31 cellular contexts compared by ENCODE assay signal in genomic region chr18:35572644-35573043, GRCh38. TPM values are rescaled to one million over a fixed set of nuclear protein-coding genes. Genes with fewer than 3 reads are reported as not detected.
DNase-seq lines count a peak whose midpoint lies in the region; ATAC-seq, FAIRE-seq and TF ChIP-seq lines count a peak whose summit lies in the region.
"Had no signal": no experiment of that assay in that cellular context is flagged by ENCODE, and none has a peak within 500 bp of the region (broad histone marks: within the 10 kb centered on the region; RNA-seq: fewer than 3 reads in every experiment).

No MANE protein-coding gene starts in this region.

- POLR2A ChIA-PET in CD8-positive, alpha-beta memory T cell (lab: Charles Lee): no interaction called here

- H3K36me3 Mint-ChIP-seq in activated T-cell treated with anti-CD3 and anti-CD28 coated beads, Interleukin-2, amount 50 U/mL, for 72 hours (ENCODE audit: insufficient read depth in 2 of 2): peaks cover 8 to 10% of the 10 kb centered on the region in 2 donors
- no peaks in the 10 kb centered on the region for H3K36me3 Mint-ChIP-seq in CD8-positive, alpha-beta memory T cell
- H3K36me3 Mint-ChIP-seq: activated naive CD8-positive, alpha-beta T cell; CD8-positive, alpha-beta T cell; immature natural killer cell had no signal

- FAIRE-seq in bronchial epithelial cell (lab: Jason Lieb, UNC): no peak
- FAIRE-seq: colon, HepG2 had no signal

- peaks cover 12% of the 10 kb centered on the region for H3K27me3 Mint-ChIP-seq in activated T-cell treated with anti-CD3 and anti-CD28 coated beads, Interleukin-2, amount 50 U/mL, for 72 hours (ENCODE audit: low read depth)
- peaks cover 2 to 15% of the 10 kb centered on the region in 2 donors for H3K27me3 Mint-ChIP-seq in CD8-positive, alpha-beta memory T cell
- H3K27me3 Mint-ChIP-seq: activated CD4-positive, alpha-beta T cell treated with anti-CD3 and anti-CD28 coated beads, Interleukin-2, amount 10 ng/mL, durations not matched to agents 7 days and 5 days; activated naive CD8-positive, alpha-beta T cell; stimulated activated naive B cell treated with anti-CD40 and anti-IgM and Interleukin-4, amounts not matched to agents 10 μg/mL and 1 μg/mL and 100 μg/mL, for 72 hours had no signal

- H3K27me3 ChIP-seq in bronchial epithelial cell (ENCODE audit: control insufficient read depth, insufficient read depth, low read length) (no peaks in the 10 kb centered on the region), right atrium auricular region (no peaks in the 10 kb centered on the region)
- no peaks in the 10 kb centered on the region for H3K27me3 ChIP-seq in CD8-positive, alpha-beta memory T cell (ENCODE audit: insufficient read depth, low read length, poor library complexity, severe bottlenecking)
- H3K27me3 ChIP-seq: testis had no signal

- no peaks in the 10 kb centered on the region for H3K4me1 ChIP-seq in right atrium auricular region
- H3K4me1 ChIP-seq in CD8-positive, alpha-beta memory T cell (ENCODE audit: insufficient read depth, low read length): no peaks in the 10 kb centered on the region
- H3K4me1 ChIP-seq: testis had no signal

- H3K36me3 ChIP-seq in bronchial epithelial cell (ENCODE audit: control insufficient read depth, insufficient read depth, low read length): no peaks in the 10 kb centered on the region
- H3K36me3 ChIP-seq in right atrium auricular region: no peaks in the 10 kb centered on the region
- H3K36me3 ChIP-seq in CD8-positive, alpha-beta memory T cell (ENCODE audit: insufficient read depth, low read length): no peaks in the 10 kb centered on the region

- no peak overlapping the region for H3K4me3 Mint-ChIP-seq in activated T-cell treated with anti-CD3 and anti-CD28 coated beads, Interleukin-2, amount 50 U/mL, for 72 hours
- H3K4me3 Mint-ChIP-seq in CD8-positive, alpha-beta memory T cell: no peak overlapping the region
- H3K4me3 Mint-ChIP-seq: activated CD4-positive, alpha-beta T cell treated with anti-CD3 and anti-CD28 coated beads, Interleukin-2, amount 10 ng/mL, durations not matched to agents 7 days and 5 days; activated naive CD8-positive, alpha-beta T cell; CD8-positive, alpha-beta T cell; immature natural killer cell; neural crest cell; stimulated activated naive B cell treated with anti-CD40 and anti-IgM and Interleukin-4, amounts not matched to agents 10 μg/mL and 1 μg/mL and 100 μg/mL, for 72 hours; T-helper 2 cell treated with Interferon-gamma antibody and Interleukin-4, amounts not matched to agents 5 μg/mL and 100 μg/mL, for 36 hours had no signal

- ATAC-seq in activated T-cell treated with anti-CD3 and anti-CD28 coated beads, Interleukin-2, amount 50 U/mL, for 72 hours (replicated peaks in 1 of 2): no peak
- ATAC-seq: HepG2; mucosa of descending colon; stimulated activated naive B cell treated with anti-CD40 and anti-IgM and Interleukin-4, amounts not matched to agents 10 μg/mL and 1 μg/mL and 100 μg/mL, for 72 hours had no signal

- peak overlapping the region; percentile 14 to 44 for H3K27ac ChIP-seq in right atrium auricular region
- H3K27ac ChIP-seq in CD8-positive, alpha-beta memory T cell (ENCODE audit: low read depth, low read length): no peak overlapping the region
- H3K27ac ChIP-seq: 22Rv1, skin epidermis, testis, VCaP had no signal

- TF ChIP-seq CTCF in bronchial epithelial cell (IDR thresholded peaks at IDR 0.05; ENCODE audit: insufficient read depth, low read length, severe bottlenecking) (no peak), right atrium auricular region (IDR thresholded peaks at IDR 0.05) (no peak)

- DNase-seq in activated T-cell treated with anti-CD3 and anti-CD28 coated beads, Interleukin-2, amount 50 U/mL, for 72 hours: no peak
- no peak for DNase-seq in activated T-cell treated with anti-CD3 and anti-CD28 coated beads, Interleukin-2, amount 50 U/mL, for 1 hour
- DNase-seq in bronchial epithelial cell (ENCODE audit: low read depth): peak; percentile 17
- no peak for DNase-seq in right atrium auricular region (ENCODE audit: low spot score)
- DNase-seq in ureter (ENCODE audit: low spot score): no peak
- no peak for DNase-seq in NOMO-1 (lab: John Stamatoyannopoulos, UW; ENCODE audit: unreplicated experiment in 2 of 2)
- DNase-seq in CD8-positive, alpha-beta memory T cell: no peak
- DNase-seq in NCI-H1694 treated with DMSO at 0.1 percent for 48 hours (lab: John Stamatoyannopoulos, UW): no peak
- DNase-seq: activated CD4-positive, alpha-beta T cell treated with anti-CD3 and anti-CD28 coated beads, Interleukin-2, amount 10 ng/mL, durations not matched to agents 7 days and 5 days; AML-193; CD8-positive, alpha-beta T cell; DMS53; immature natural killer cell; mucosa of descending colon; NCI-H1436 treated with DMSO at 0.1 percent for 48 hours; NCI-H2171; NCI-H524 treated with DMSO at 0.1 percent for 48 hours; posterior cingulate gyrus; RPMI8226; stimulated activated CD4-positive, alpha-beta T cell treated with anti-CD3 and anti-CD28 coated beads, Interleukin-2, amount 100 ng/mL, for 24 hours; stimulated activated naive B cell treated with anti-CD40 and anti-IgM and Interleukin-4, amounts not matched to agents 10 μg/mL and 1 μg/mL and 100 μg/mL, for 72 hours; testis had no signal

- H3K9me3 ChIP-seq in right atrium auricular region: no peaks in the 10 kb centered on the region
- H3K9me3 ChIP-seq in CD8-positive, alpha-beta memory T cell (ENCODE audit: low read length): no peaks in the 10 kb centered on the region
- H3K9me3 ChIP-seq: mucosa of descending colon, testis had no signal

- H3K9me3 Mint-ChIP-seq in activated T-cell treated with anti-CD3 and anti-CD28 coated beads, Interleukin-2, amount 50 U/mL, for 72 hours: peaks cover 9% of the 10 kb centered on the region in 2 donors
- no peaks in the 10 kb centered on the region for H3K9me3 Mint-ChIP-seq in CD8-positive, alpha-beta memory T cell
- H3K9me3 Mint-ChIP-seq: CD8-positive, alpha-beta T cell; immature natural killer cell had no signal

- H3K4me1 Mint-ChIP-seq in activated T-cell treated with anti-CD3 and anti-CD28 coated beads, Interleukin-2, amount 50 U/mL, for 72 hours (ENCODE audit: low read depth): peaks cover 29% of the 10 kb centered on the region
- peaks cover 13 to 26% (median 14%) of the 10 kb centered on the region in 3 donors for H3K4me1 Mint-ChIP-seq in CD8-positive, alpha-beta memory T cell
- H3K4me1 Mint-ChIP-seq: neural crest cell had no signal

- H3K27ac Mint-ChIP-seq in activated T-cell treated with anti-CD3 and anti-CD28 coated beads, Interleukin-2, amount 50 U/mL, for 72 hours: peak overlapping the region; percentile 53
- H3K27ac Mint-ChIP-seq in CD8-positive, alpha-beta memory T cell: peak overlapping the region in 2 of 8 donors; percentile 25 to 27
- H3K27ac Mint-ChIP-seq: activated naive CD8-positive, alpha-beta T cell; activated T-helper 2 cell treated with anti-CD3 and anti-CD28 coated beads, Interferon-gamma antibody, Interleukin-2, Interleukin-4, amounts not matched to agents 10 μg/mL and 5 μg/mL and 100 μg/mL, durations not matched to agents 14 hours and 24 hours and 36 hours; stimulated activated naive B cell treated with anti-CD40 and anti-IgM and Interleukin-4, amounts not matched to agents 10 μg/mL and 1 μg/mL and 100 μg/mL, for 72 hours; T-helper 2 cell treated with Interferon-gamma antibody and Interleukin-4, amounts not matched to agents 5 μg/mL and 100 μg/mL, for 36 hours had no signal

- CTCF ChIA-PET in CD8-positive, alpha-beta memory T cell (lab: Charles Lee): no interaction called here

- H3K4me3 ChIP-seq in bronchial epithelial cell (ENCODE audit: low read depth, low read length) (no peak overlapping the region), right atrium auricular region (no peak overlapping the region)
- H3K4me3 ChIP-seq in CD8-positive, alpha-beta memory T cell (ENCODE audit: low read length): no peak overlapping the region
- H3K4me3 ChIP-seq: mucosa of descending colon, skin epidermis, testis had no signal

RNA-seq across cellular contexts. Expression of gene GALNT1, which starts 8.9 kb away (rescaled TPM):
- total RNA-seq in activated T-cell treated with anti-CD3 and anti-CD28 coated beads, Interleukin-2, amount 50 U/mL, for 72 hours: 10 to 100 TPM; 43.6 to 45.6 TPM
- total RNA-seq in bronchial epithelial cell: 77.4 and 81.7 TPM in 2 replicates
- 10 to 100 TPM; 29.6 to 35.2 TPM for total RNA-seq in right atrium auricular region
- 115 TPM for total RNA-seq in ureter
- 10 to 100 TPM; 43.9 to 46.1 TPM for total RNA-seq in CD8-positive, alpha-beta memory T cell
- polyA plus RNA-seq in CD8-positive, alpha-beta memory T cell: 54.8 TPM
